9 cellular contexts compared by ENCODE assay signal in the genomic region with DNA sequence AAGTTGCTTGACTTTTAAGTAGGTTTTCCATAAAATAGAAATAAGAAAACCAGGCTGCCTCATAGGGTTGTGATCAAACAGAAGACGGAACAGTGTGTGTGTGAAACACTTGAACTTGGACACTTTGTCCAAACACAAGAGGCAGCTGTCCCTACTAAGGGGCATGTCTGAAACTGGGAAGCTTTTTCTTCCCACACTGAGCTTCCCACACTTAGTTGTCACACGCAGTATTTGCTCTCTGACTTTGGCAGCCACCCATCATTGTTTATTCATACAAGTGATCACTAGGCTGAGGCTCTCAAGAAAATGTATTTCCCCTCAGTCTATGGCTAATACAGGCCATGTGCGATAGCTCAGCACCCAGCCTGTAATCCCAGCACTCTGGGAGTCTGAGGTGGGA. TPM values are rescaled to one million over a fixed set of nuclear protein-coding genes. Genes with fewer than 3 reads are reported as not detected.
DNase-seq lines count a peak whose midpoint lies in the region; ATAC-seq and TF ChIP-seq lines count a peak whose summit lies in the region.
"Had no signal": no experiment of that assay in that cellular context is flagged by ENCODE, and none has a peak within 500 bp of the region (broad histone marks: within the 10 kb centered on the region; RNA-seq: fewer than 3 reads in every experiment).

No MANE protein-coding gene starts in this region.

- intact Hi-C loops in prostate gland (cut with DNase I): no loop called here

- DNase-seq in DMS53 (lab: John Stamatoyannopoulos, UW) (peak; percentile 60), SJCRH30 (peak; percentile 50 to 77), globus pallidus (ENCODE audit: low spot score) (peak; percentile 90), prostate gland (ENCODE audit: low spot score) (no peak)
- DNase-seq: naive B cell had no signal

- 12% methylated on average over 3 of the region's 3 CpGs for WGBS in prostate gland

- H3K36me3 ChIP-seq in SJCRH30 (no peaks in the 10 kb centered on the region), prostate gland (no peaks in the 10 kb centered on the region)

- ATAC-seq in HG02642 (IDR thresholded peaks at IDR 0.05; ENCODE audit: poor library complexity, unreplicated experiment): no peak
- ATAC-seq in HG03565 (IDR thresholded peaks at IDR 0.05; ENCODE audit: unreplicated experiment): no peak
- no peak for ATAC-seq in GM18517 (IDR thresholded peaks at IDR 0.05; ENCODE audit: unreplicated experiment)
- no peak for ATAC-seq in HG03045 (IDR thresholded peaks at IDR 0.05; ENCODE audit: unreplicated experiment)

- H3K27me3 ChIP-seq in SJCRH30 (no peaks in the 10 kb centered on the region), prostate gland (replicated peaks; ENCODE audit: insufficient read depth) (no peaks in the 10 kb centered on the region)

- H3K4me3 ChIP-seq in SJCRH30 (peak overlapping the region; percentile 63; the same call in 1 of the 2 replicates), prostate gland (no peak overlapping the region)

- H3K4me1 ChIP-seq in SJCRH30 (peaks cover 19% of the 10 kb centered on the region), prostate gland (replicated peaks) (peaks cover 6% of the 10 kb centered on the region)

- H3K27ac ChIP-seq in SJCRH30 (peak overlapping the region; percentile 64), prostate gland (peak overlapping the region; percentile 43 to 65)

- peak; percentile 32 for TF ChIP-seq POLR2A in prostate gland (IDR thresholded peaks at IDR 0.05)

- TF ChIP-seq CTCF in prostate gland (IDR thresholded peaks at IDR 0.05): no peak

- H3K9me3 ChIP-seq in SJCRH30 (replicated peaks): no peaks in the 10 kb centered on the region
- H3K9me3 ChIP-seq in prostate gland: no peaks in the 10 kb centered on the region

RNA-seq across cellular contexts. Expression of gene C11orf91, which starts 1.2 kb away (rescaled TPM):
- total RNA-seq in SJCRH30 (2014; rRNA removed; shearing (Covaris generic)): 0.15 TPM in 1 of 2 replicates, not detected in the other
- total RNA-seq in prostate gland: not detected

RNA-seq across cellular contexts. Expression of gene CD59, which starts 34.4 kb away (rescaled TPM):
- 93.3 and 97.3 TPM in 2 replicates for total RNA-seq in SJCRH30 (2014; rRNA removed; shearing (Covaris generic))
- 100 to 1,000 TPM; 205 to 274 TPM for total RNA-seq in prostate gland
